In genomic region chr12:111339306-111339938, GRCh38 we compare ENCODE assay signal across 27 cellular contexts.
"Had no signal": no experiment of that assay in that cellular context is flagged by ENCODE, and none has a peak within 500 bp of the region (broad histone marks: within the 10 kb centered on the region; RNA-seq: fewer than 3 reads in every experiment).

No MANE protein-coding gene starts in this region.

- H3K4me3 Mint-ChIP-seq: activated CD8-positive, alpha-beta T cell treated with anti-CD3 and anti-CD28 coated beads, Interleukin-2, amount 10 ng/mL, durations not matched to agents 7 days and 5 days; activated naive CD8-positive, alpha-beta T cell treated with anti-CD3 and anti-CD28 coated beads, Interleukin-2, amount 50 U/mL, for 24 hours; activated T-helper 1 cell treated with anti-CD3 and anti-CD28 coated beads, Interleukin-12 subunit alpha, Interleukin-12 subunit beta, Interleukin-2, Interleukin-4 antibody, amounts not matched to agents 30 ng/mL and 10 ng/mL and 1 ng/mL, durations not matched to agents 14 hours and 24 hours and 36 hours; dendritic cell treated with granulocyte-macrophage colony-stimulating factor and Interleukin-4, amounts not matched to agents 40 ng/mL and 50 ng/mL, for 4 days; naive thymus-derived CD4-positive, alpha-beta T cell; neural crest cell; stimulated activated naive CD8-positive, alpha-beta T cell treated with anti-CD3 and anti-CD28 coated beads, Interleukin-15, Interleukin-2, amounts not matched to agents 100 ng/mL and 50 ng/mL, for 24 hours; T-helper 17 cell had no signal

- H3K27me3 ChIP-seq: body of pancreas, sigmoid colon, thyroid gland, upper lobe of right lung had no signal

- ATAC-seq: activated CD8-positive, alpha-beta T cell treated with anti-CD3 and anti-CD28 coated beads, Interleukin-2, amount 10 ng/mL, durations not matched to agents 7 days and 5 days; activated naive CD8-positive, alpha-beta T cell treated with anti-CD3 and anti-CD28 coated beads, Interleukin-2, amount 50 U/mL, for 24 hours; body of pancreas; esophagus mucosa; lower lobe of right lung; naive thymus-derived CD4-positive, alpha-beta T cell; T-helper 17 cell; upper lobe of right lung had no signal

- H3K4me1 Mint-ChIP-seq: naive thymus-derived CD4-positive, alpha-beta T cell; neural crest cell; T-helper 17 cell had no signal

- H3K27me3 Mint-ChIP-seq: activated naive CD8-positive, alpha-beta T cell treated with anti-CD3 and anti-CD28 coated beads, Interleukin-2, amount 50 U/mL, for 24 hours; naive thymus-derived CD4-positive, alpha-beta T cell; stimulated activated naive CD8-positive, alpha-beta T cell treated with anti-CD3 and anti-CD28 coated beads, Interleukin-15, Interleukin-2, amounts not matched to agents 100 ng/mL and 50 ng/mL, for 24 hours had no signal

- H3K27ac Mint-ChIP-seq: activated CD8-positive, alpha-beta T cell treated with anti-CD3 and anti-CD28 coated beads, Interleukin-2, amount 10 ng/mL, durations not matched to agents 7 days and 5 days; activated naive CD8-positive, alpha-beta T cell treated with anti-CD3 and anti-CD28 coated beads, Interleukin-2, amount 50 U/mL, for 24 hours; activated T-helper 1 cell treated with anti-CD3 and anti-CD28 coated beads, Interleukin-12 subunit alpha, Interleukin-12 subunit beta, Interleukin-2, Interleukin-4 antibody, amounts not matched to agents 30 ng/mL and 10 ng/mL and 1 ng/mL, durations not matched to agents 14 hours and 24 hours and 36 hours; dendritic cell treated with granulocyte-macrophage colony-stimulating factor and Interleukin-4, amounts not matched to agents 40 ng/mL and 50 ng/mL, for 4 days; naive thymus-derived CD4-positive, alpha-beta T cell; stimulated activated naive CD8-positive, alpha-beta T cell treated with anti-CD3 and anti-CD28 coated beads, Interleukin-15, Interleukin-2, amounts not matched to agents 100 ng/mL and 50 ng/mL, for 24 hours; T-helper 17 cell had no signal

- H3K36me3 ChIP-seq: lower lobe of right lung, sigmoid colon, thyroid gland, upper lobe of right lung, WERI-Rb-1 had no signal

- DNase-seq: activated CD4-positive, alpha-beta T cell treated with anti-CD3 and anti-CD28 coated beads for 1 hour; activated CD4-positive, alpha-beta T cell treated with anti-CD3 and anti-CD28 coated beads, Interleukin-2, amount 50 U/mL, for 1 hour; activated CD8-positive, alpha-beta T cell treated with anti-CD3 and anti-CD28 coated beads, Interleukin-2, amount 10 ng/mL, durations not matched to agents 7 days and 5 days; activated gamma-delta T cell; activated naive CD4-positive, alpha-beta T cell treated with anti-CD3 and anti-CD28 coated beads, Interleukin-2, amount 50 U/mL, for 16 hours; activated naive CD8-positive, alpha-beta T cell treated with anti-CD3 and anti-CD28 coated beads, Interleukin-2, amount 50 U/mL, for 24 hours; body of pancreas; effector memory CD4-positive, alpha-beta T cell; foreskin melanocyte; glutamatergic neuron; hippocampal formation; lower lobe of right lung; naive thymus-derived CD4-positive, alpha-beta T cell; occipital lobe; sigmoid colon; stimulated activated CD4-positive, alpha-beta T cell treated with anti-CD3 and anti-CD28 coated beads, Interleukin-4, amount 100 ng/mL, for 24 hours; substantia nigra; SW 1271; T-helper 17 cell; thyroid gland; upper lobe of right lung; WERI-Rb-1 had no signal

- H3K36me3 Mint-ChIP-seq: naive thymus-derived CD4-positive, alpha-beta T cell had no signal

- H3K27ac ChIP-seq: body of pancreas, lower lobe of right lung, sigmoid colon, thyroid gland, upper lobe of right lung, WERI-Rb-1 had no signal

- H3K9me3 ChIP-seq: body of pancreas, lower lobe of right lung, sigmoid colon, thyroid gland, upper lobe of right lung had no signal

- H3K4me3 ChIP-seq: body of pancreas, lower lobe of right lung, sigmoid colon, thyroid gland, upper lobe of right lung had no signal

- H3K4me1 ChIP-seq: body of pancreas, lower lobe of right lung, sigmoid colon, thyroid gland, upper lobe of right lung had no signal

- H3K9me3 Mint-ChIP-seq: activated naive CD8-positive, alpha-beta T cell treated with anti-CD3 and anti-CD28 coated beads, Interleukin-2, amount 50 U/mL, for 24 hours; activated T-helper 1 cell treated with anti-CD3 and anti-CD28 coated beads, Interleukin-12 subunit alpha, Interleukin-12 subunit beta, Interleukin-2, Interleukin-4 antibody, amounts not matched to agents 30 ng/mL and 10 ng/mL and 1 ng/mL, durations not matched to agents 14 hours and 24 hours and 36 hours; neural crest cell; stimulated activated naive CD8-positive, alpha-beta T cell treated with anti-CD3 and anti-CD28 coated beads, Interleukin-15, Interleukin-2, amounts not matched to agents 100 ng/mL and 50 ng/mL, for 24 hours had no signal
